1 cellular context compared by ENCODE assay signal in the genomic region with DNA sequence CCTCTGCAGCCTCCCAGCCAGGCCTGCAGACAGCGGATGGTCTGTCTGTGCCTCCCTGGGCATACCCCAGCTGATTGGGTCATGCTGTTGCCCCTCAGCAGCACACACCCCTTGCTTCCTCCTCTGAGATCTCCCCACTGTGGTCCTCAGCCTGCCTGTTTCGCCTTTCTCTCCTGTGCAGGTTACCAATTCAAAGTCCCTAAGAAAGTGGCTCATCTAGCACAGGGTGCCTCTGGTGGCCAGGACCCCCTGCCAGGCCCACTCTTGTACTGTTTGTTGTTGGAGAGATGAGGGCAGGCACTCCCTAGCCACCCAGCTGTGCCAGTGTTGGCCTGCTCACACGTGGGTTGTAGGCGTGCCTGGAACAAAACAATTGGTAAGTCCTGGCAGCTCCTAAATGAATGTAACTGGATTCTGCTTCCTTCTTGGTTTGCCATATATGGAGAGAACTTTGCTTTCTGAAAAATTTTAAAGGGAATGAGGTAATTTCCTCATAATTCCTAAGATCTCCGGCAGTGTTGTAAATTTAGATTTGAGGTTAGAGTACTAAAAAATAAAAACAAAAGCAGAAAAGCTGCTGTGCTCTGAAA.
TF ChIP-seq lines count a peak whose summit lies in the region.

No MANE protein-coding gene starts in this region.

TF ChIP-seq in HEK293, 187 proteins besides CTCF, POLR2A, EP300 and RAD21 (continued from another document and continues in another):
- TF ChIP-seq, protein P1, sequence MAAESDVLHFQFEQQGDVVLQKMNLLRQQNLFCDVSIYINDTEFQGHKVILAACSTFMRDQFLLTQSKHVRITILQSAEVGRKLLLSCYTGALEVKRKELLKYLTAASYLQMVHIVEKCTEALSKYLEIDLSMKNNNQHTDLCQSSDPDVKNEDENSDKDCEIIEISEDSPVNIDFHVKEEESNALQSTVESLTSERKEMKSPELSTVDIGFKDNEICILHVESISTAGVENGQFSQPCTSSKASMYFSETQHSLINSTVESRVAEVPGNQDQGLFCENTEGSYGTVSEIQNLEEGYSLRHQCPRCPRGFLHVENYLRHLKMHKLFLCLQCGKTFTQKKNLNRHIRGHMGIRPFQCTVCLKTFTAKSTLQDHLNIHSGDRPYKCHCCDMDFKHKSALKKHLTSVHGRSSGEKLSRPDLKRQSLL (tag by site-specific recombination; IDR thresholded peaks at IDR 0.05), result no peak
- TF ChIP-seq, protein P2, sequence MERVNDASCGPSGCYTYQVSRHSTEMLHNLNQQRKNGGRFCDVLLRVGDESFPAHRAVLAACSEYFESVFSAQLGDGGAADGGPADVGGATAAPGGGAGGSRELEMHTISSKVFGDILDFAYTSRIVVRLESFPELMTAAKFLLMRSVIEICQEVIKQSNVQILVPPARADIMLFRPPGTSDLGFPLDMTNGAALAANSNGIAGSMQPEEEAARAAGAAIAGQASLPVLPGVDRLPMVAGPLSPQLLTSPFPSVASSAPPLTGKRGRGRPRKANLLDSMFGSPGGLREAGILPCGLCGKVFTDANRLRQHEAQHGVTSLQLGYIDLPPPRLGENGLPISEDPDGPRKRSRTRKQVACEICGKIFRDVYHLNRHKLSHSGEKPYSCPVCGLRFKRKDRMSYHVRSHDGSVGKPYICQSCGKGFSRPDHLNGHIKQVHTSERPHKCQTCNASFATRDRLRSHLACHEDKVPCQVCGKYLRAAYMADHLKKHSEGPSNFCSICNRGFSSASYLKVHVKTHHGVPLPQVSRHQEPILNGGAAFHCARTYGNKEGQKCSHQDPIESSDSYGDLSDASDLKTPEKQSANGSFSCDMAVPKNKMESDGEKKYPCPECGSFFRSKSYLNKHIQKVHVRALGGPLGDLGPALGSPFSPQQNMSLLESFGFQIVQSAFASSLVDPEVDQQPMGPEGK (tag by site-specific recombination; IDR thresholded peaks at IDR 0.05), result 0 out of 2 replicates have a peak, but pooled peaks have one; percentile 19
- TF ChIP-seq, protein P3, sequence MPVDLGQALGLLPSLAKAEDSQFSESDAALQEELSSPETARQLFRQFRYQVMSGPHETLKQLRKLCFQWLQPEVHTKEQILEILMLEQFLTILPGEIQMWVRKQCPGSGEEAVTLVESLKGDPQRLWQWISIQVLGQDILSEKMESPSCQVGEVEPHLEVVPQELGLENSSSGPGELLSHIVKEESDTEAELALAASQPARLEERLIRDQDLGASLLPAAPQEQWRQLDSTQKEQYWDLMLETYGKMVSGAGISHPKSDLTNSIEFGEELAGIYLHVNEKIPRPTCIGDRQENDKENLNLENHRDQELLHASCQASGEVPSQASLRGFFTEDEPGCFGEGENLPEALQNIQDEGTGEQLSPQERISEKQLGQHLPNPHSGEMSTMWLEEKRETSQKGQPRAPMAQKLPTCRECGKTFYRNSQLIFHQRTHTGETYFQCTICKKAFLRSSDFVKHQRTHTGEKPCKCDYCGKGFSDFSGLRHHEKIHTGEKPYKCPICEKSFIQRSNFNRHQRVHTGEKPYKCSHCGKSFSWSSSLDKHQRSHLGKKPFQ (tag by site-specific recombination; IDR thresholded peaks at IDR 0.05), result no peak
- TF ChIP-seq ZNF548 (tag by site-specific recombination; IDR thresholded peaks at IDR 0.05) (no peak), ZNF24 (tag by site-specific recombination; IDR thresholded peaks at IDR 0.05) (peak; percentile 51; the same call in 1 of the 2 replicates), ZNF48 (tag by site-specific recombination; IDR thresholded peaks at IDR 0.05) (no peak), ZNF501 (tag by site-specific recombination; IDR thresholded peaks at IDR 0.05) (no peak), ZNF266 (tag by site-specific recombination; IDR thresholded peaks at IDR 0.05; ENCODE audit: low read depth) (no peak), ZNF248 (tag by site-specific recombination; IDR thresholded peaks at IDR 0.05) (no peak), KLF8 (tag by site-specific recombination; IDR thresholded peaks at IDR 0.05) (no peak), ZNF785 (tag by site-specific recombination; IDR thresholded peaks at IDR 0.05) (no peak), ZNF843 (tag by site-specific recombination; IDR thresholded peaks at IDR 0.05) (no peak; the same call in none of the 2 replicates), SP7 (tag by site-specific recombination; IDR thresholded peaks at IDR 0.05) (peak; percentile 60), ZNF10 (tag by site-specific recombination; IDR thresholded peaks at IDR 0.05) (no peak), ZNF521 (tag by site-specific recombination; IDR thresholded peaks at IDR 0.05) (no peak), ZNF16 (tag by site-specific recombination; IDR thresholded peaks at IDR 0.05; ENCODE audit: low read depth) (no peak), ZNF19 (tag by site-specific recombination; IDR thresholded peaks at IDR 0.05; ENCODE audit: low read depth) (no peak), ZNF184 (tag by site-specific recombination; IDR thresholded peaks at IDR 0.05) (no peak), ZNF366 (tag by site-specific recombination; conservative IDR thresholded peaks at IDR 0.05) (0 out of 2 replicates have a peak, but pooled peaks have one; percentile 20), ZNF391 (tag by site-specific recombination; IDR thresholded peaks at IDR 0.05; ENCODE audit: borderline replicate concordance, low read depth) (no peak), ZEB2 (tag by site-specific recombination; IDR thresholded peaks at IDR 0.05) (peak; percentile 49; the same call in 1 of the 2 replicates), ZNF302 (tag by site-specific recombination; IDR thresholded peaks at IDR 0.05; ENCODE audit: low read depth) (no peak), KLF10 (tag by site-specific recombination; IDR thresholded peaks at IDR 0.05) (peak; percentile 88), ZNF654 (tag by site-specific recombination; IDR thresholded peaks at IDR 0.05; ENCODE audit: low read depth) (no peak), BCL11B (tag by site-specific recombination; IDR thresholded peaks at IDR 0.05; ENCODE audit: low read depth) (0 out of 2 replicates have a peak, but pooled peaks have one; percentile 61), ZNF530 (tag by site-specific recombination; IDR thresholded peaks at IDR 0.05; ENCODE audit: low read depth) (no peak), EGR2 (tag by site-specific recombination; IDR thresholded peaks at IDR 0.05; ENCODE audit: low read depth) (0 out of 2 replicates have a peak, but pooled peaks have one; percentile 13), ZNF335 (tag by site-specific recombination; conservative IDR thresholded peaks at IDR 0.05) (peak; percentile 99), ZNF629 (tag by site-specific recombination; IDR thresholded peaks at IDR 0.05) (peak; percentile 60; the same call in 1 of the 2 replicates), ZNF140 (tag by site-specific recombination; IDR thresholded peaks at IDR 0.05) (no peak)
- TF ChIP-seq, protein P4, sequence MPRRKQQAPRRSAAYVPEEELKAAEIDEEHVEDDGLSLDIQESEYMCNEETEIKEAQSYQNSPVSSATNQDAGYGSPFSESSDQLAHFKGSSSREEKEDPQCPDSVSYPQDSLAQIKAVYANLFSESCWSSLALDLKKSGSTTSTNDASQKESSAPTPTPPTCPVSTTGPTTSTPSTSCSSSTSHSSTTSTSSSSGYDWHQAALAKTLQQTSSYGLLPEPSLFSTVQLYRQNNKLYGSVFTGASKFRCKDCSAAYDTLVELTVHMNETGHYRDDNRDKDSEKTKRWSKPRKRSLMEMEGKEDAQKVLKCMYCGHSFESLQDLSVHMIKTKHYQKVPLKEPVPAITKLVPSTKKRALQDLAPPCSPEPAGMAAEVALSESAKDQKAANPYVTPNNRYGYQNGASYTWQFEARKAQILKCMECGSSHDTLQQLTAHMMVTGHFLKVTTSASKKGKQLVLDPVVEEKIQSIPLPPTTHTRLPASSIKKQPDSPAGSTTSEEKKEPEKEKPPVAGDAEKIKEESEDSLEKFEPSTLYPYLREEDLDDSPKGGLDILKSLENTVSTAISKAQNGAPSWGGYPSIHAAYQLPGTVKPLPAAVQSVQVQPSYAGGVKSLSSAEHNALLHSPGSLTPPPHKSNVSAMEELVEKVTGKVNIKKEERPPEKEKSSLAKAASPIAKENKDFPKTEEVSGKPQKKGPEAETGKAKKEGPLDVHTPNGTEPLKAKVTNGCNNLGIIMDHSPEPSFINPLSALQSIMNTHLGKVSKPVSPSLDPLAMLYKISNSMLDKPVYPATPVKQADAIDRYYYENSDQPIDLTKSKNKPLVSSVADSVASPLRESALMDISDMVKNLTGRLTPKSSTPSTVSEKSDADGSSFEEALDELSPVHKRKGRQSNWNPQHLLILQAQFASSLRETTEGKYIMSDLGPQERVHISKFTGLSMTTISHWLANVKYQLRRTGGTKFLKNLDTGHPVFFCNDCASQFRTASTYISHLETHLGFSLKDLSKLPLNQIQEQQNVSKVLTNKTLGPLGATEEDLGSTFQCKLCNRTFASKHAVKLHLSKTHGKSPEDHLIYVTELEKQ (tag by site-specific recombination; IDR thresholded peaks at IDR 0.05; ENCODE audit: borderline replicate concordance), result no peak
- TF ChIP-seq, protein P5, sequence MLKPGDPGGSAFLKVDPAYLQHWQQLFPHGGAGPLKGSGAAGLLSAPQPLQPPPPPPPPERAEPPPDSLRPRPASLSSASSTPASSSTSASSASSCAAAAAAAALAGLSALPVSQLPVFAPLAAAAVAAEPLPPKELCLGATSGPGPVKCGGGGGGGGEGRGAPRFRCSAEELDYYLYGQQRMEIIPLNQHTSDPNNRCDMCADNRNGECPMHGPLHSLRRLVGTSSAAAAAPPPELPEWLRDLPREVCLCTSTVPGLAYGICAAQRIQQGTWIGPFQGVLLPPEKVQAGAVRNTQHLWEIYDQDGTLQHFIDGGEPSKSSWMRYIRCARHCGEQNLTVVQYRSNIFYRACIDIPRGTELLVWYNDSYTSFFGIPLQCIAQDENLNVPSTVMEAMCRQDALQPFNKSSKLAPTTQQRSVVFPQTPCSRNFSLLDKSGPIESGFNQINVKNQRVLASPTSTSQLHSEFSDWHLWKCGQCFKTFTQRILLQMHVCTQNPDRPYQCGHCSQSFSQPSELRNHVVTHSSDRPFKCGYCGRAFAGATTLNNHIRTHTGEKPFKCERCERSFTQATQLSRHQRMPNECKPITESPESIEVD (tag by site-specific recombination; IDR thresholded peaks at IDR 0.05), result peak; percentile 89
- TF ChIP-seq, protein P6, sequence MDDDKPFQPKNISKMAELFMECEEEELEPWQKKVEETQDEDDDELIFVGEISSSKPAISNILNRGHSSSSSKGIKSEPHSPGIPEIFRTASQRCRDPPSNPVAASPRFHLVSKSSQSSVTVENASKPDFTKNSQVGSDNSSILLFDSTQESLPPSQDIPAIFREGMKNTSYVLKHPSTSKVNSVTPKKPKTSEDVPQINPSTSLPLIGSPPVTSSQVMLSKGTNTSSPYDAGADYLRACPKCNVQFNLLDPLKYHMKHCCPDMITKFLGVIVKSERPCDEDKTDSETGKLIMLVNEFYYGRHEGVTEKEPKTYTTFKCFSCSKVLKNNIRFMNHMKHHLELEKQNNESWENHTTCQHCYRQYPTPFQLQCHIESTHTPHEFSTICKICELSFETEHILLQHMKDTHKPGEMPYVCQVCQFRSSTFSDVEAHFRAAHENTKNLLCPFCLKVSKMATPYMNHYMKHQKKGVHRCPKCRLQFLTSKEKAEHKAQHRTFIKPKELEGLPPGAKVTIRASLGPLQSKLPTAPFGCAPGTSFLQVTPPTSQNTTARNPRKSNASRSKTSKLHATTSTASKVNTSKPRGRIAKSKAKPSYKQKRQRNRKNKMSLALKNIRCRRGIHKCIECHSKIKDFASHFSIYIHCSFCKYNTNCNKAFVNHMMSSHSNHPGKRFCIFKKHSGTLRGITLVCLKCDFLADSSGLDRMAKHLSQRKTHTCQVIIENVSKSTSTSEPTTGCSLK (tag by site-specific recombination; IDR thresholded peaks at IDR 0.05), result no peak
- TF ChIP-seq, protein P7, sequence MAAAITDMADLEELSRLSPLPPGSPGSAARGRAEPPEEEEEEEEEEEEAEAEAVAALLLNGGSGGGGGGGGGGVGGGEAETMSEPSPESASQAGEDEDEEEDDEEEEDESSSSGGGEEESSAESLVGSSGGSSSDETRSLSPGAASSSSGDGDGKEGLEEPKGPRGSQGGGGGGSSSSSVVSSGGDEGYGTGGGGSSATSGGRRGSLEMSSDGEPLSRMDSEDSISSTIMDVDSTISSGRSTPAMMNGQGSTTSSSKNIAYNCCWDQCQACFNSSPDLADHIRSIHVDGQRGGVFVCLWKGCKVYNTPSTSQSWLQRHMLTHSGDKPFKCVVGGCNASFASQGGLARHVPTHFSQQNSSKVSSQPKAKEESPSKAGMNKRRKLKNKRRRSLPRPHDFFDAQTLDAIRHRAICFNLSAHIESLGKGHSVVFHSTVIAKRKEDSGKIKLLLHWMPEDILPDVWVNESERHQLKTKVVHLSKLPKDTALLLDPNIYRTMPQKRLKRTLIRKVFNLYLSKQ (tag by site-specific recombination; IDR thresholded peaks at IDR 0.05; ENCODE audit: borderline replicate concordance), result no peak
- TF ChIP-seq, protein P8, sequence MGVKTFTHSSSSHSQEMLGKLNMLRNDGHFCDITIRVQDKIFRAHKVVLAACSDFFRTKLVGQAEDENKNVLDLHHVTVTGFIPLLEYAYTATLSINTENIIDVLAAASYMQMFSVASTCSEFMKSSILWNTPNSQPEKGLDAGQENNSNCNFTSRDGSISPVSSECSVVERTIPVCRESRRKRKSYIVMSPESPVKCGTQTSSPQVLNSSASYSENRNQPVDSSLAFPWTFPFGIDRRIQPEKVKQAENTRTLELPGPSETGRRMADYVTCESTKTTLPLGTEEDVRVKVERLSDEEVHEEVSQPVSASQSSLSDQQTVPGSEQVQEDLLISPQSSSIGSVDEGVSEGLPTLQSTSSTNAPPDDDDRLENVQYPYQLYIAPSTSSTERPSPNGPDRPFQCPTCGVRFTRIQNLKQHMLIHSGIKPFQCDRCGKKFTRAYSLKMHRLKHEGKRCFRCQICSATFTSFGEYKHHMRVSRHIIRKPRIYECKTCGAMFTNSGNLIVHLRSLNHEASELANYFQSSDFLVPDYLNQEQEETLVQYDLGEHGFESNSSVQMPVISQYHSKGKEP (tag by site-specific recombination; IDR thresholded peaks at IDR 0.05), result no peak
- TF ChIP-seq, protein P9, sequence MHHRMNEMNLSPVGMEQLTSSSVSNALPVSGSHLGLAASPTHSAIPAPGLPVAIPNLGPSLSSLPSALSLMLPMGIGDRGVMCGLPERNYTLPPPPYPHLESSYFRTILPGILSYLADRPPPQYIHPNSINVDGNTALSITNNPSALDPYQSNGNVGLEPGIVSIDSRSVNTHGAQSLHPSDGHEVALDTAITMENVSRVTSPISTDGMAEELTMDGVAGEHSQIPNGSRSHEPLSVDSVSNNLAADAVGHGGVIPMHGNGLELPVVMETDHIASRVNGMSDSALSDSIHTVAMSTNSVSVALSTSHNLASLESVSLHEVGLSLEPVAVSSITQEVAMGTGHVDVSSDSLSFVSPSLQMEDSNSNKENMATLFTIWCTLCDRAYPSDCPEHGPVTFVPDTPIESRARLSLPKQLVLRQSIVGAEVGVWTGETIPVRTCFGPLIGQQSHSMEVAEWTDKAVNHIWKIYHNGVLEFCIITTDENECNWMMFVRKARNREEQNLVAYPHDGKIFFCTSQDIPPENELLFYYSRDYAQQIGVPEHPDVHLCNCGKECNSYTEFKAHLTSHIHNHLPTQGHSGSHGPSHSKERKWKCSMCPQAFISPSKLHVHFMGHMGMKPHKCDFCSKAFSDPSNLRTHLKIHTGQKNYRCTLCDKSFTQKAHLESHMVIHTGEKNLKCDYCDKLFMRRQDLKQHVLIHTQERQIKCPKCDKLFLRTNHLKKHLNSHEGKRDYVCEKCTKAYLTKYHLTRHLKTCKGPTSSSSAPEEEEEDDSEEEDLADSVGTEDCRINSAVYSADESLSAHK (tag by site-specific recombination; IDR thresholded peaks at IDR 0.05), result 0 out of 2 replicates have a peak, but pooled peaks have one; percentile 18
